In the genomic region with DNA sequence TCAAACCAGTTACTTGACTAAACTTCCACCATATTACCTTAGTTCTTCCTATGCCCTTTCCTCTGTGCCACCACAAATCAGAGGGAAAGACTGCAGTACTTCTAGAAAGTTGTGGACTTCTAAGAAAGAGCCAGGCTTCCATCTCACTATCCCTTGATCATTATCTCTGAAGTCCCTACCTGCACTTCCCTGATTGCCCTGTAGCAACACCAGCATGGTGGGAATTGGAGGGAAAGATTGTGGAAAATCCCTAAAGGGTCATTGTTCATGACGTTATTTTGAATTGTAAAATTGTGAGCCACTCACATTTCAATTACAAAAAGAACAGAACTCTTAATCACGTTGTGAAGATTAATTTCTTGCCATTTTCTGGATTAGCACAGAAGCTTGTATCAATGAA, we compare ENCODE assay signal across 17 cellular contexts. TPM values are rescaled to one million over a fixed set of nuclear protein-coding genes. Genes with fewer than 3 reads are reported as not detected.
DNase-seq lines count a peak whose midpoint lies in the region; ATAC-seq and TF ChIP-seq lines count a peak whose summit lies in the region.
"Had no signal": no experiment of that assay in that cellular context is flagged by ENCODE, and none has a peak within 500 bp of the region (broad histone marks: within the 10 kb centered on the region; RNA-seq: fewer than 3 reads in every experiment).

No MANE protein-coding gene starts in this region.

- H3K36me3 Mint-ChIP-seq in GM23338 (ENCODE audit: low read depth) = no peaks in the 10 kb centered on the region
- no peaks in the 10 kb centered on the region for H3K36me3 Mint-ChIP-seq in osteocyte (ENCODE audit: unreplicated experiment)

- peak; percentile 20 for TF ChIP-seq CTCF in GM12873 (IDR thresholded peaks at IDR 0.05; ENCODE audit: insufficient read depth, low read depth, low read length, missing control alignments)
- TF ChIP-seq CTCF in GM23338 (conservative IDR thresholded peaks at IDR 0.05; ENCODE audit: low read depth in 2 of 2) = peak in 1 of 2 experiments; percentile 37; a peak in 2 of 4 replicates
- no peak for TF ChIP-seq CTCF in osteocyte (IDR thresholded peaks at IDR 0.05)
- TF ChIP-seq CTCF in esophagus squamous epithelium (IDR thresholded peaks at IDR 0.05) = no peak

- DNase-seq in GM23338 (ENCODE audit: low spot score) = peak; percentile 38
- DNase-seq in trophoblast cell = peak; percentile 38 to 77
- DNase-seq in osteocyte (ENCODE audit: extremely low spot score, unreplicated experiment) = no peak
- no peak for DNase-seq in esophagus squamous epithelium (lab: John Stamatoyannopoulos, UW)
- DNase-seq in T-helper 2 cell = no peak
- DNase-seq: ACHN, DMS 273 treated with DMSO at 0.1 percent for 48 hours, GM23248, NCI-H1436 treated with DMSO at 0.1 percent for 48 hours, NCI-H2081 treated with DMSO at 0.1 percent for 48 hours, NCI-H524 treated with DMSO at 0.1 percent for 48 hours, OCI-M1, SJCRH30 had no signal

- H3K9me3 Mint-ChIP-seq in GM23338 = no peaks in the 10 kb centered on the region
- H3K9me3 Mint-ChIP-seq in osteocyte (ENCODE audit: unreplicated experiment) = no peaks in the 10 kb centered on the region

- H3K9me2 ChIP-seq in GM23338 (ENCODE audit: insufficient read depth) = no peaks in the 10 kb centered on the region

- no peaks in the 10 kb centered on the region for H3K79me1 ChIP-seq in trophoblast cell (ENCODE audit: low read length)

- no peaks in the 10 kb centered on the region for H3K79me2 ChIP-seq in GM23338 (replicated peaks; ENCODE audit: insufficient read depth)
- no peaks in the 10 kb centered on the region for H3K79me2 ChIP-seq in trophoblast cell (ENCODE audit: control insufficient read depth, insufficient read depth, low read length, poor library complexity)

- H3K23ac ChIP-seq in trophoblast cell (ENCODE audit: low read length) = no peak overlapping the region

- no peak overlapping the region for H4K91ac ChIP-seq in trophoblast cell (ENCODE audit: low read depth, low read length)

- no peak overlapping the region for H3K4me3 Mint-ChIP-seq in GM23338
- no peak overlapping the region for H3K4me3 Mint-ChIP-seq in osteocyte (ENCODE audit: unreplicated experiment)

- no peak overlapping the region for H3K18ac ChIP-seq in trophoblast cell (ENCODE audit: low read length)

- H2AFZ ChIP-seq in GM23338 (no peak overlapping the region), trophoblast cell (ENCODE audit: insufficient read depth, low read length, poor library complexity) (no peak overlapping the region)
- H2AFZ ChIP-seq: GM23248 had no signal

- no peak overlapping the region for H2BK5ac ChIP-seq in trophoblast cell (ENCODE audit: low read depth, low read length, poor library complexity)

- no peak overlapping the region for H2BK12ac ChIP-seq in trophoblast cell (ENCODE audit: low read length)

- WGBS in trophoblast cell (ENCODE audit: extremely low coverage, insufficient coverage, insufficient read length) = no CpG with 5 or more reads among the region's 2 CpGs
- 77 to 79% methylated on average over 2 of the region's 2 CpGs for WGBS in esophagus squamous epithelium, 2 donors

- no peaks in the 10 kb centered on the region for H3K9me3 ChIP-seq in trophoblast cell (ENCODE audit: insufficient read depth, low read depth, low read length)
- no peaks in the 10 kb centered on the region for H3K9me3 ChIP-seq in esophagus squamous epithelium
- H3K9me3 ChIP-seq: SJCRH30 had no signal

- H3K36me3 ChIP-seq in GM23338 (ENCODE audit: insufficient read depth) (no peaks in the 10 kb centered on the region), trophoblast cell (ENCODE audit: control insufficient read depth in 1 of 2, insufficient read depth in 2 of 2, low read length in 2 of 2) (no peaks in the 10 kb centered on the region), esophagus squamous epithelium (peaks cover 0 to 18% (median 0%) of the 10 kb centered on the region in 3 donors)
- H3K36me3 ChIP-seq: SJCRH30 had no signal

- H3K4me1 ChIP-seq in GM23338 (ENCODE audit: insufficient read depth) (no peaks in the 10 kb centered on the region; the same call in 1 of the 2 replicates), trophoblast cell (ENCODE audit: control insufficient read depth in 1 of 2, insufficient read depth in 2 of 2, low read length in 2 of 2) (no peaks in the 10 kb centered on the region), esophagus squamous epithelium (no peaks in the 10 kb centered on the region)
- H3K4me1 ChIP-seq: SJCRH30 had no signal

- H3K27me3 Mint-ChIP-seq in GM23338 (ENCODE audit: insufficient read depth, low read depth, poor library complexity) = peaks cover 3% of the 10 kb centered on the region
- H3K27me3 Mint-ChIP-seq in osteocyte (ENCODE audit: unreplicated experiment) = no peaks in the 10 kb centered on the region

- H3K27ac Mint-ChIP-seq in GM23338 (no peak overlapping the region), osteocyte (ENCODE audit: unreplicated experiment) (no peak overlapping the region)

- H3K4me2 ChIP-seq in GM23338 (no peak overlapping the region), trophoblast cell (ENCODE audit: low read length) (no peak overlapping the region)

- H2BK120ac ChIP-seq in trophoblast cell (ENCODE audit: insufficient read depth, low read length, poor library complexity) = no peak overlapping the region

- H4K20me1 ChIP-seq in GM23338 (replicated peaks; ENCODE audit: insufficient read depth) = no peaks in the 10 kb centered on the region

- no peak overlapping the region for H3K9ac ChIP-seq in trophoblast cell (ENCODE audit: low read length)
- H3K9ac ChIP-seq: GM23248 had no signal

- peak; percentile 70 for ATAC-seq in GM23338
- ATAC-seq in HG03354 (IDR thresholded peaks at IDR 0.05; ENCODE audit: poor library complexity, severe bottlenecking, unreplicated experiment) = peak; percentile 19

- no peak overlapping the region for H3K14ac ChIP-seq in trophoblast cell (ENCODE audit: low read length)

- H3F3A ChIP-seq in GM23338 (replicated peaks; ENCODE audit: low read depth) = no peaks in the 10 kb centered on the region

- H3K4me3 ChIP-seq in GM23338 (no peak overlapping the region), trophoblast cell (ENCODE audit: low read depth, low read length) (no peak overlapping the region), esophagus squamous epithelium (no peak overlapping the region)
- H3K4me3 ChIP-seq: GM23248, SJCRH30 had no signal

- H4K8ac ChIP-seq in trophoblast cell (ENCODE audit: low read depth, low read length) = no peak overlapping the region

- H3K4ac ChIP-seq in trophoblast cell (ENCODE audit: low read depth, low read length) = no peak overlapping the region

- TF ChIP-seq POLR2A in esophagus squamous epithelium (IDR thresholded peaks at IDR 0.05) = no peak

- no peak overlapping the region for H3K27ac ChIP-seq in GM23338 (ENCODE audit: low read depth)
- no peak overlapping the region for H3K27ac ChIP-seq in trophoblast cell (ENCODE audit: low read depth, low read length)
- no peak overlapping the region for H3K27ac ChIP-seq in esophagus squamous epithelium
- H3K27ac ChIP-seq: GM23248, HL-60, RWPE1, SJCRH30 had no signal

- H3K27me3 ChIP-seq in GM23338 (ENCODE audit: insufficient read depth) (no peaks in the 10 kb centered on the region), trophoblast cell (ENCODE audit: insufficient read depth, low read length) (no peaks in the 10 kb centered on the region), esophagus squamous epithelium (no peaks in the 10 kb centered on the region)
- H3K27me3 ChIP-seq: SJCRH30 had no signal

- H4K12ac ChIP-seq in trophoblast cell (ENCODE audit: low read depth, low read length) = no peak overlapping the region

- intact Hi-C loops in esophagus squamous epithelium (cut with DNase I) = no loop called here

- no peak overlapping the region for H2AK5ac ChIP-seq in trophoblast cell (ENCODE audit: low read length)

- H3K4me1 Mint-ChIP-seq in GM23338 = peaks cover 6% of the 10 kb centered on the region; the same call in 2 of the 3 replicates
- no peaks in the 10 kb centered on the region for H3K4me1 Mint-ChIP-seq in osteocyte (ENCODE audit: unreplicated experiment)

TF ChIP-seq in GM23338, 12 proteins besides CTCF, POLR2A, EP300 and RAD21 (continues in another document):
- TF ChIP-seq POLR2AphosphoS5 (IDR thresholded peaks at IDR 0.05; ENCODE audit: low read depth) = no peak

RNA-seq across cellular contexts. Expression of gene KIAA1614, which starts 23.4 kb away (rescaled TPM):
- total RNA-seq in GM23338 (2014; rRNA removed; shearing (Covaris generic)) = 1.8 and 2.3 TPM in 2 replicates
- polyA plus RNA-seq in GM23338 (2016; fragmentation: Nextera tagmentation; extraction: Ambion mirVana) = 0.80 and 1.1 TPM in 2 replicates
- polyA plus RNA-seq in trophoblast cell (2013) = 0.35 and 0.42 TPM in 2 replicates
- total RNA-seq in osteocyte (6.6 and 8.4 TPM in 2 replicates), esophagus squamous epithelium (1 to 10 TPM in 2 of 4 donors, under 1 TPM in 2; 0.66 to 7.6 (median 2.8) TPM)

Comparison
In these comparisons a context has a peak if more than half of its experiments do, and no peak if none do; other contexts are left out.
1. DNase-seq: peak in GM23338 (single experiment) and trophoblast cell (2 of 2); none in osteocyte (single experiment), esophagus squamous epithelium (single experiment) and T-helper 2 cell (0 of 5).